ENCODE assay signal across 36 cellular contexts in genomic region chr11:120123946-120124345, GRCh38. TPM values are rescaled to one million over a fixed set of nuclear protein-coding genes. Genes with fewer than 3 reads are reported as not detected.
DNase-seq lines count a peak whose midpoint lies in the region; ATAC-seq, FAIRE-seq and TF ChIP-seq lines count a peak whose summit lies in the region.
"Had no signal": no experiment of that assay in that cellular context is flagged by ENCODE, and none has a peak within 500 bp of the region (broad histone marks: within the 10 kb centered on the region; RNA-seq: fewer than 3 reads in every experiment).

No MANE protein-coding gene starts in this region.

- no peaks in the 10 kb centered on the region for H3K36me3 ChIP-seq in PC-3 (ENCODE audit: low read depth, low read length)
- peaks cover 70% of the 10 kb centered on the region for H3K36me3 ChIP-seq in bronchial epithelial cell (ENCODE audit: control insufficient read depth, insufficient read depth, low read length)
- no peaks in the 10 kb centered on the region for H3K36me3 ChIP-seq in neural cell (ENCODE audit: insufficient read depth, low read length)
- H3K36me3 ChIP-seq: ascending aorta, colonic mucosa, HAP-1, neutrophil, Peyer's patch, SJCRH30, upper lobe of left lung, WERI-Rb-1 had no signal

- no peak for TF ChIP-seq EP300 in neural cell (conservative IDR thresholded peaks at IDR 0.05; ENCODE audit: poor library complexity, severe bottlenecking)

- H3K9me3 ChIP-seq in PC-3 (ENCODE audit: low read length) (no peaks in the 10 kb centered on the region), neural cell (ENCODE audit: low read length) (no peaks in the 10 kb centered on the region)
- H3K9me3 ChIP-seq: ascending aorta, colonic mucosa, HAP-1, neutrophil, Peyer's patch, SJCRH30, upper lobe of left lung had no signal

- H3K79me2 ChIP-seq in PC-3 (ENCODE audit: low read length) (no peaks in the 10 kb centered on the region), neural cell (replicated peaks; ENCODE audit: insufficient read depth, low read length) (no peaks in the 10 kb centered on the region)

- peaks cover 60% of the 10 kb centered on the region for H3K4me1 ChIP-seq in PC-3 (ENCODE audit: insufficient read depth, low read length)
- H3K4me1 ChIP-seq: ascending aorta, colonic mucosa, HAP-1, SJCRH30 had no signal

- POLR2A ChIA-PET in PC-3 (lab: Charles Lee; ENCODE audit: unreplicated experiment): no interaction called here

- H4K20me1 ChIP-seq in PC-3 (ENCODE audit: low read length) (no peaks in the 10 kb centered on the region), neural cell (ENCODE audit: insufficient read depth) (no peaks in the 10 kb centered on the region)

- peak; percentile 14 for ATAC-seq in PC-3
- ATAC-seq: left ventricle myocardium superior, right cardiac atrium had no signal

- FAIRE-seq in bronchial epithelial cell (lab: Jason Lieb, UNC): peak; percentile 77
- FAIRE-seq: islet of Langerhans had no signal

- H2AFZ ChIP-seq in PC-3 (ENCODE audit: low read length) (no peak overlapping the region), neural cell (ENCODE audit: low read depth, low read length) (no peak overlapping the region)

- TF ChIP-seq RAD21 in neural cell (conservative IDR thresholded peaks at IDR 0.05): no peak

- peak; percentile 37 for DNase-seq in A172 (ENCODE audit: low spot score)
- DNase-seq in PC-3: peak; percentile 73
- DNase-seq in bronchial epithelial cell (ENCODE audit: low read depth): peak; percentile 57
- no peak for DNase-seq in substantia nigra (lab: John Stamatoyannopoulos, UW)
- DNase-seq in HuH-7.5 (ENCODE audit: low spot score): no peak
- DNase-seq in NCI-H345 (lab: John Stamatoyannopoulos, UW): no peak
- no peak for DNase-seq in amygdala (lab: John Stamatoyannopoulos, UW)
- DNase-seq: activated CD4-positive, alpha-beta T cell treated with anti-CD3 and anti-CD28 coated beads for 48 hours; activated effector memory CD4-positive, alpha-beta T cell treated with Interleukin-2 at 50 U/mL for 16 hours; activated naive CD8-positive, alpha-beta T cell treated with anti-CD3 and anti-CD28 coated beads for 36 hours; CD4-positive, CD25-positive, alpha-beta regulatory T cell; colonic mucosa; effector CD4-positive, alpha-beta T cell; glutamatergic neuron; Karpas-422; left ventricle myocardium superior; MV-4-11; NCI-H1436; NCI-H2081; NCI-H69; Peyer's patch; right cardiac atrium; SJCRH30; stimulated activated CD4-positive, alpha-beta T cell treated with anti-CD3 and anti-CD28 coated beads, Interleukin-12 subunit alpha, Interleukin-12 subunit beta, amount 100 ng/mL, for 4 hours; stimulated activated CD4-positive, alpha-beta T cell treated with anti-CD3 and anti-CD28 coated beads, Interleukin-2, amount 100 ng/mL, for 48 hours; T1000; upper lobe of left lung; WERI-Rb-1 had no signal

- BruUV-seq in PC-3 (replicated peaks; lab: Mats Ljungman, UMichigan): no TSS peak

- no peaks in the 10 kb centered on the region for H3K9me2 ChIP-seq in PC-3 (replicated peaks; ENCODE audit: low read length)
- no peaks in the 10 kb centered on the region for H3K9me2 ChIP-seq in neural cell (ENCODE audit: insufficient read depth, low read length)

- H3K27me3 ChIP-seq in PC-3 (ENCODE audit: low read length) (no peaks in the 10 kb centered on the region), bronchial epithelial cell (ENCODE audit: control insufficient read depth, insufficient read depth, low read length) (no peaks in the 10 kb centered on the region), neural cell (ENCODE audit: insufficient read depth, low read depth, low read length) (no peaks in the 10 kb centered on the region)
- H3K27me3 ChIP-seq: ascending aorta, colonic mucosa, neutrophil, Peyer's patch, SJCRH30, upper lobe of left lung had no signal

- TF ChIP-seq CTCF in PC-3 (conservative IDR thresholded peaks at IDR 0.05; ENCODE audit: low read depth, low read length) (no peak), bronchial epithelial cell (IDR thresholded peaks at IDR 0.05; ENCODE audit: insufficient read depth, low read length, severe bottlenecking) (no peak), neural cell (IDR thresholded peaks at IDR 0.05; ENCODE audit: poor library complexity, severe bottlenecking) (no peak)

- peak overlapping the region; percentile 64 for H3K4me2 ChIP-seq in PC-3 (ENCODE audit: low read length)
- H3K4me2 ChIP-seq in neural cell (ENCODE audit: low read length): peak overlapping the region; percentile 38

- no peak overlapping the region for H3K4me3 ChIP-seq in PC-3 (ENCODE audit: low read length)
- H3K4me3 ChIP-seq in bronchial epithelial cell (ENCODE audit: low read depth, low read length): no peak overlapping the region
- H3K4me3 ChIP-seq in neural cell (ENCODE audit: low read length): peak overlapping the region; percentile 45
- H3K4me3 ChIP-seq: ascending aorta, colonic mucosa, HAP-1, Peyer's patch, SJCRH30, upper lobe of left lung had no signal

- H3K27ac ChIP-seq in PC-3 (ENCODE audit: low read length) (peak overlapping the region; percentile 97), neural cell (ENCODE audit: low read length) (peak overlapping the region; percentile 92), substantia nigra (ENCODE audit: low read depth, low read length, poor library complexity, severe bottlenecking) (no peak overlapping the region)
- H3K27ac ChIP-seq: 22Rv1, ascending aorta, colonic mucosa, neutrophil, SJCRH30, upper lobe of left lung, WERI-Rb-1 had no signal

- intact Hi-C loops in PC-3 (cut with micrococcal nuclease): no loop called here

- CTCF ChIA-PET in PC-3 (lab: Charles Lee): no interaction called here

- no peaks in the 10 kb centered on the region for H3F3A ChIP-seq in PC-3 (ENCODE audit: low read length, unreplicated experiment)
- peaks cover 4% of the 10 kb centered on the region for H3F3A ChIP-seq in neural cell (ENCODE audit: insufficient read depth, low read length, poor library complexity, severe bottlenecking)

- H3K9ac ChIP-seq in PC-3 (ENCODE audit: low read length): peak overlapping the region; percentile 61
- H3K9ac ChIP-seq in neural cell (ENCODE audit: low read length): peak overlapping the region; percentile 67

TF ChIP-seq in neural cell, 6 proteins besides CTCF, POLR2A, EP300 and RAD21:
- TF ChIP-seq POLR2AphosphoS5 (IDR thresholded peaks at IDR 0.05) (no peak), EZH2 (IDR thresholded peaks at IDR 0.05; ENCODE audit: borderline replicate concordance, insufficient read depth, low read length, poor library complexity, severe bottlenecking) (no peak), MXI1 (conservative IDR thresholded peaks at IDR 0.05; ENCODE audit: poor library complexity, severe bottlenecking) (no peak), REST (IDR thresholded peaks at IDR 0.05; ENCODE audit: borderline replicate concordance) (no peak), TAF1 (IDR thresholded peaks at IDR 0.05; ENCODE audit: low read depth) (no peak)

RNA-seq across cellular contexts. Expression of gene TRIM29, which starts 14.0 kb away (rescaled TPM):
- 3.0 and 10.2 TPM in 2 replicates for total RNA-seq in A172 (2014; rRNA removed; shearing (Covaris generic))
- 31.8 and 38.5 TPM in 2 replicates for total RNA-seq in PC-3 (2014; rRNA removed)
- total RNA-seq in bronchial epithelial cell: 146 and 441 TPM in 2 replicates
- 0.56 and 0.82 TPM in 2 replicates for polyA plus RNA-seq in neural cell
- polyA minus RNA-seq in neural cell: 0.49 and 0.81 TPM in 2 replicates
- total RNA-seq: activated naive CD8-positive, alpha-beta T cell treated with anti-CD3 and anti-CD28 coated beads for 36 hours; cardiac septum; CD4-positive, CD25-positive, alpha-beta regulatory T cell; myocyte; SJCRH30 had no signal
- polyA plus RNA-seq: CD4-positive, CD25-positive, alpha-beta regulatory T cell had no signal

Comparison
In these comparisons a context has a peak if more than half of its experiments do, and no peak if none do; other contexts are left out.
1. DNase-seq: peak in A172 (single experiment), PC-3 (single experiment) and bronchial epithelial cell (single experiment); none in substantia nigra (0 of 49), HuH-7.5 (single experiment), NCI-H345 (single experiment) and amygdala (0 of 56).